In the genomic region with DNA sequence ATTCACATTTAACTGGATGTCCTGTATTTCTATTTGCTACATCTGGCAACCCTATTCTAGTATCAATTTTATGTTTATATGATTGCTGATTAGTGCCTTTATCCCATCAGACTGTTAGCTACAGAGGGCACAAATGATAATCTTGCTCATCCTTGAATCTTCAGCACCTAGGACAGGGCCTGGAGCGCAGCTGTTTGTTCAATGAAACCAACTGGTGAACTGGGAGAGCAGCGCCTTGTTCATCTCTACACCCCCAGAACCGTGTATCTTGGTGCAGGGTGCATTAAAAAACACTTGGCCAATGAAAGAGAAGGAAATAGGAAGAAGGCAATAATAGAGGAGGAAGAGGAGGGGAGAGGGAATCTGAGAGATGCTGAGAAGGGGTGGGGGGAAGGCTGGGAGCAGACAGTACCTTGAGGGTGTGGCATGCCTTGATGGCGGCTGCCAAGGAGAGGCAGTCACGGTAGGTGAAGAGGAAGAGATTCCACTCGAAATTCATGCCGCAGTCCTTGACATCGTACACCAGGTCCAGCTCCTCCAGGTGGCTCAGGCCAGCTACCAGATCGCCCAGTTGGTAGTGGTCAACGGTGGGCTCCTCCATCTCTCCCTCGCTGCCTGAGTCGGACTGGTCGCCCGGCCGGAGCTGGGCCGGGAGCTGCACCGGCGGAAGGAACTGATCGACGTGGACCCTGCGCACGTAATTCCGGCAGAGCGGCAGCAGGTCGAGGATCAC, we compare ENCODE assay signal across 19 cellular contexts. TPM values are rescaled to one million over a fixed set of nuclear protein-coding genes. Genes with fewer than 3 reads are reported as not detected.
A peak's percentile ranks its signal among the peaks of the same experiment; 100 is the strongest.
DNase-seq lines count a peak whose midpoint lies in the region; ATAC-seq, FAIRE-seq and TF ChIP-seq lines count a peak whose summit lies in the region.
"Had no signal": no experiment of that assay in that cellular context is flagged by ENCODE, and none has a peak within 500 bp of the region (broad histone marks: within the 10 kb centered on the region; RNA-seq: fewer than 3 reads in every experiment).

No MANE protein-coding gene starts in this region.

- H3K9me3 ChIP-seq in A549 (no peaks in the 10 kb centered on the region), GM23248 (ENCODE audit: low read depth) (no peaks in the 10 kb centered on the region), RWPE2 (ENCODE audit: severe bottlenecking) (no peaks in the 10 kb centered on the region), Peyer's patch (no peaks in the 10 kb centered on the region)
- H3K9me3 ChIP-seq: BLaER1, right atrium auricular region had no signal

- H3K9ac ChIP-seq in GM23248, result no peak overlapping the region
- H3K9ac ChIP-seq: BLaER1 had no signal

- H3K79me2 ChIP-seq in GM23248 (ENCODE audit: insufficient read depth), result no peaks in the 10 kb centered on the region

- H3K4me3 ChIP-seq in A549 (no peak overlapping the region), GM23248 (no peak overlapping the region), RWPE2 (ENCODE audit: severe bottlenecking) (no peak overlapping the region), Peyer's patch (no peak overlapping the region)
- H3K4me3 ChIP-seq: BLaER1, right atrium auricular region had no signal

- no peak overlapping the region for H2AFZ ChIP-seq in GM23248

- H3K4me1 ChIP-seq in A549 (no peaks in the 10 kb centered on the region), GM23248 (ENCODE audit: insufficient read depth) (no peaks in the 10 kb centered on the region), RWPE2 (ENCODE audit: insufficient read depth, poor library complexity, severe bottlenecking) (no peaks in the 10 kb centered on the region), Peyer's patch (no peaks in the 10 kb centered on the region)
- H3K4me1 ChIP-seq: BLaER1, right atrium auricular region had no signal

- H3K27ac ChIP-seq in A549, result no peak overlapping the region
- H3K27ac ChIP-seq in GM23248, result no peak overlapping the region
- H3K27ac ChIP-seq in RWPE2 (ENCODE audit: poor library complexity, severe bottlenecking), result no peak overlapping the region
- H3K27ac ChIP-seq in Peyer's patch, result no peak overlapping the region
- H3K27ac ChIP-seq: BLaER1, right atrium auricular region had no signal

- H3K4me2 ChIP-seq in A549, result no peak overlapping the region
- no peak overlapping the region for H3K4me2 ChIP-seq in GM23248 (ENCODE audit: unreplicated experiment)
- H3K4me2 ChIP-seq: BLaER1 had no signal

- DNase-seq in A549 (ENCODE audit: low read depth in 1 of 2, low spot score in 1 of 2) (no peak), GM23248 (peak; percentile 38), RWPE2 (ENCODE audit: low spot score) (no peak), fibroblast of peridontal ligament (ENCODE audit: extremely low read depth) (peak; percentile 24), NCI-H510A (lab: John Stamatoyannopoulos, UW) (no peak), NCI-H524 treated with DMSO at 0.1 percent for 48 hours (lab: John Stamatoyannopoulos, UW) (no peak), NCI-H2081 treated with DMSO at 0.1 percent for 48 hours (lab: John Stamatoyannopoulos, UW) (no peak), Peyer's patch (no peak)
- DNase-seq: activated CD8-positive, alpha-beta memory T cell treated with anti-CD3 and anti-CD28 coated beads for 24 hours; activated gamma-delta T cell treated with Interleukin-2 at 50 U/mL for 16 hours; glutamatergic neuron; NCI-H446; stimulated activated naive B cell treated with anti-CD40 and anti-IgM and Interleukin-4, amounts not matched to agents 10 μg/mL and 1 μg/mL and 100 μg/mL, for 72 hours; T1000 had no signal

- no peaks in the 10 kb centered on the region for H4K20me1 ChIP-seq in GM23248 (ENCODE audit: insufficient read depth)

- no peak for TF ChIP-seq RAD21 in A549 (conservative IDR thresholded peaks at IDR 0.05 in 1 of 2, IDR thresholded peaks at IDR 0.05 in 1 of 2)

- POLR2A ChIA-PET in A549 (lab: Yijun Ruan, JAX), result no interaction called here

- 44% methylated on average over 11 of the region's 25 CpGs for WGBS in A549 (ENCODE audit: missing lambda C conversion rate)
- WGBS in GM23248 (ENCODE audit: low coverage in 1 of 2, low lambda C conversion rate in 2 of 2, missing lambda C conversion rate in 2 of 2), 2 experiments, result 75 to 76% methylated on average over 23 to 25 of the region's 25 CpGs

- peaks cover 27% of the 10 kb centered on the region for H3K27me3 ChIP-seq in GM23248 (replicated peaks; ENCODE audit: insufficient read depth)
- peaks cover 7% of the 10 kb centered on the region for H3K27me3 ChIP-seq in RWPE2 (ENCODE audit: insufficient read depth, poor library complexity, severe bottlenecking)
- H3K27me3 ChIP-seq in Peyer's patch, result no peaks in the 10 kb centered on the region
- H3K27me3 ChIP-seq: right atrium auricular region had no signal

- H3F3A ChIP-seq in GM23248 (ENCODE audit: insufficient read depth), result no peaks in the 10 kb centered on the region

- in situ Hi-C loops in GM23248 (cut with MboI), result no loop called here

- no peaks in the 10 kb centered on the region for H3K9me2 ChIP-seq in GM23248 (ENCODE audit: insufficient read depth)

- FAIRE-seq in A549 (lab: Jason Lieb, UNC), result no peak
- FAIRE-seq: bronchial epithelial cell, GM19239 had no signal

- H3K36me3 ChIP-seq in GM23248 (ENCODE audit: low read depth) (no peaks in the 10 kb centered on the region), RWPE2 (ENCODE audit: low read depth) (no peaks in the 10 kb centered on the region), Peyer's patch (no peaks in the 10 kb centered on the region)
- H3K36me3 ChIP-seq: BLaER1, right atrium auricular region had no signal

- TF ChIP-seq EP300 in A549 (IDR thresholded peaks at IDR 0.05), result no peak

- no peak for TF ChIP-seq POLR2A in A549 (IDR thresholded peaks at IDR 0.05; ENCODE audit: low read length)
- no peak for TF ChIP-seq POLR2A in Peyer's patch (IDR thresholded peaks at IDR 0.05)

- ATAC-seq in A549 (0 out of 6 replicates have a peak, but pooled peaks of 1 of the 2 experiments have one; percentile 42), RWPE2 (ENCODE audit: low read depth) (0 out of 3 replicates have a peak, but pooled peaks have one; percentile 55)
- ATAC-seq: Panc1; stimulated activated naive B cell treated with anti-CD40 and anti-IgM and Interleukin-4, amounts not matched to agents 10 μg/mL and 1 μg/mL and 100 μg/mL, for 72 hours had no signal

- no peak for TF ChIP-seq CTCF in A549 (IDR thresholded peaks at IDR 0.05)
- TF ChIP-seq CTCF in RWPE2 (IDR thresholded peaks at IDR 0.05; ENCODE audit: poor library complexity, severe bottlenecking), result no peak
- no peak for TF ChIP-seq CTCF in Peyer's patch (IDR thresholded peaks at IDR 0.05)

- CTCF ChIA-PET in A549 (lab: Yijun Ruan, JAX), result interaction anchor here (0.8 to 5.4 kb wide), 2 partner anchors 18 to 19 kb away, joined by 3 to 25 read pairs; no protein-coding TSS in a partner anchor

RNA-seq across cellular contexts. Expression of a gene that starts 15.5 kb away (rescaled TPM):
- 0.01 TPM in 1 of 2 replicates, not detected in the other for polyA plus RNA-seq in A549 (2011; rRNA removed)
- 0.01 TPM in 2 replicates for polyA plus RNA-seq in A549 (2012; cell fraction: cytosol; rRNA removed)
- polyA plus RNA-seq in A549 (2012; cell fraction: nucleus; rRNA removed), result 0.02 and 0.04 TPM in 2 replicates
- polyA plus RNA-seq in A549 (2017; fragmentation: RNase III; extraction: RNeasy Plus Mini Kit Qiagen cat#74134 plus additional on column Dnase treatment), result 0.01 to 0.03 TPM in 2 of 3 replicates, not detected in the other
- polyA minus RNA-seq in A549 (2011; rRNA and poly(A)+ RNA removed), result not detected in 2 replicates
- not detected in 2 replicates for total RNA-seq in GM23248 (2014; rRNA removed; shearing (Covaris generic))
- not detected in 2 replicates for polyA plus RNA-seq in GM23248 (2016; fragmentation: Nextera tagmentation; extraction: Ambion mirVana)
- under 1 TPM in 2 of 4 donors, not detected in 2; 0.27 to 0.57 TPM for total RNA-seq in Peyer's patch
- total RNA-seq: bronchial epithelial cell had no signal

RNA-seq across cellular contexts. Expression of a gene that starts 20.4 kb away (rescaled TPM):
- polyA plus RNA-seq in A549 (2011; rRNA removed), result 6.2 and 6.3 TPM in 2 replicates
- polyA plus RNA-seq in A549 (2012; cell fraction: cytosol; rRNA removed), result 8.2 and 10.8 TPM in 2 replicates
- 13.6 and 19.5 TPM in 2 replicates for polyA plus RNA-seq in A549 (2012; cell fraction: nucleus; rRNA removed)
- polyA plus RNA-seq in A549 (2017; fragmentation: RNase III; extraction: RNeasy Plus Mini Kit Qiagen cat#74134 plus additional on column Dnase treatment), result 5.6 to 9.1 TPM (median 6.0 TPM) in 3 replicates
- 2.8 and 4.1 TPM in 2 replicates for polyA minus RNA-seq in A549 (2011; rRNA and poly(A)+ RNA removed)
- 2.3 and 6.3 TPM in 2 replicates for total RNA-seq in GM23248 (2014; rRNA removed; shearing (Covaris generic))
- polyA plus RNA-seq in GM23248 (2016; fragmentation: Nextera tagmentation; extraction: Ambion mirVana), result 3.5 and 4.5 TPM in 2 replicates
- 10 to 100 TPM; 16.9 to 36.3 (median 24.9) TPM for total RNA-seq in Peyer's patch

RNA-seq across cellular contexts. Expression of a gene that starts 27.4 kb away (rescaled TPM):
- polyA plus RNA-seq in A549 (2011; rRNA removed) (4.0 and 4.3 TPM in 2 replicates), A549 (2017; fragmentation: RNase III; extraction: RNeasy Plus Mini Kit Qiagen cat#74134 plus additional on column Dnase treatment) (6.2 to 6.8 TPM (median 6.6 TPM) in 3 replicates), GM23248 (2016; fragmentation: Nextera tagmentation; extraction: Ambion mirVana) (5.3 and 6.0 TPM in 2 replicates)
- 7.2 and 8.3 TPM in 2 replicates for polyA plus RNA-seq in A549 (2012; cell fraction: cytosol; rRNA removed)
- polyA plus RNA-seq in A549 (2012; cell fraction: nucleus; rRNA removed), result 13.7 and 19.1 TPM in 2 replicates
- 9.8 and 10.9 TPM in 2 replicates for polyA minus RNA-seq in A549 (2011; rRNA and poly(A)+ RNA removed)
- total RNA-seq in GM23248 (2014; rRNA removed; shearing (Covaris generic)), result 14.4 and 14.7 TPM in 2 replicates
- 10 to 100 TPM; 31.5 to 54.7 (median 37.6) TPM for total RNA-seq in Peyer's patch

RNA-seq across cellular contexts. Expression of a gene that starts 28.4 kb away (rescaled TPM):
- polyA plus RNA-seq in A549 (2011; rRNA removed) (44.5 and 61.4 TPM in 2 replicates), A549 (2017; fragmentation: RNase III; extraction: RNeasy Plus Mini Kit Qiagen cat#74134 plus additional on column Dnase treatment) (38.7 to 45.6 TPM (median 45.5 TPM) in 3 replicates), GM23248 (2016; fragmentation: Nextera tagmentation; extraction: Ambion mirVana) (101 and 103 TPM in 2 replicates)
- 56.6 and 84.2 TPM in 2 replicates for polyA plus RNA-seq in A549 (2012; cell fraction: cytosol; rRNA removed)
- polyA plus RNA-seq in A549 (2012; cell fraction: nucleus; rRNA removed), result 60.0 and 63.0 TPM in 2 replicates
- polyA minus RNA-seq in A549 (2011; rRNA and poly(A)+ RNA removed), result 44.0 and 52.2 TPM in 2 replicates
- total RNA-seq in GM23248 (2014; rRNA removed; shearing (Covaris generic)), result 106 and 114 TPM in 2 replicates
- 10 to 100 TPM; 10.7 to 35.2 (median 26.5) TPM for total RNA-seq in Peyer's patch

RNA-seq across cellular contexts. Expression of a gene that starts 38.8 kb away (rescaled TPM):
- polyA plus RNA-seq in A549 (2011; rRNA removed) (1,080 and 1,155 TPM in 2 replicates), A549 (2017; fragmentation: RNase III; extraction: RNeasy Plus Mini Kit Qiagen cat#74134 plus additional on column Dnase treatment) (1,076 to 1,211 TPM (median 1,136 TPM) in 3 replicates), GM23248 (2016; fragmentation: Nextera tagmentation; extraction: Ambion mirVana) (392 and 395 TPM in 2 replicates)
- polyA plus RNA-seq in A549 (2012; cell fraction: cytosol; rRNA removed), result 735 and 808 TPM in 2 replicates
- 712 and 1,059 TPM in 2 replicates for polyA plus RNA-seq in A549 (2012; cell fraction: nucleus; rRNA removed)
- 601 and 692 TPM in 2 replicates for polyA minus RNA-seq in A549 (2011; rRNA and poly(A)+ RNA removed)
- total RNA-seq in GM23248 (2014; rRNA removed; shearing (Covaris generic)), result 686 and 732 TPM in 2 replicates
- total RNA-seq in Peyer's patch, result 100 to 1,000 TPM; 181 to 330 (median 254) TPM

Comparison
In these comparisons a context has a peak if more than half of its experiments do, and no peak if none do; other contexts are left out.
1. DNase-seq: peak in GM23248 (single experiment) and fibroblast of peridontal ligament (single experiment); none in A549 (0 of 2), RWPE2 (single experiment), NCI-H510A (single experiment), NCI-H524 treated with DMSO at 0.1 percent for 48 hours (single experiment), NCI-H2081 treated with DMSO at 0.1 percent for 48 hours (single experiment) and Peyer's patch (0 of 3).